ENCODE assay signal across 13 cellular contexts in genomic region chr16:89910717-89911354, GRCh38. TPM values are rescaled to one million over a fixed set of nuclear protein-coding genes. Genes with fewer than 3 reads are reported as not detected.
DNase-seq lines count a peak whose midpoint lies in the region; ATAC-seq and TF ChIP-seq lines count a peak whose summit lies in the region.
"Had no signal": no experiment of that assay in that cellular context is flagged by ENCODE, and none has a peak within 500 bp of the region (broad histone marks: within the 10 kb centered on the region; RNA-seq: fewer than 3 reads in every experiment).

No MANE protein-coding gene starts in this region.

- no peaks in the 10 kb centered on the region for H3K79me2 ChIP-seq in GM23338 (replicated peaks; ENCODE audit: insufficient read depth)

- peaks cover 24% of the 10 kb centered on the region for H3K27me3 Mint-ChIP-seq in GM23338 (ENCODE audit: insufficient read depth, low read depth, poor library complexity)
- no peaks in the 10 kb centered on the region for H3K27me3 Mint-ChIP-seq in stimulated activated naive CD8-positive, alpha-beta T cell treated with anti-CD3 and anti-CD28 coated beads, Interleukin-15, amount 100 ng/mL, for 72 hours
- H3K27me3 Mint-ChIP-seq: activated CD4-positive, alpha-beta T cell treated with anti-CD3 and anti-CD28 coated beads for 36 hours; B cell had no signal

- H3K27me3 ChIP-seq in GM23338 (ENCODE audit: insufficient read depth), result no peaks in the 10 kb centered on the region
- H3K27me3 ChIP-seq in RWPE2 (ENCODE audit: insufficient read depth, poor library complexity, severe bottlenecking), result no peaks in the 10 kb centered on the region
- H3K27me3 ChIP-seq in heart right ventricle, result no peaks in the 10 kb centered on the region
- no peaks in the 10 kb centered on the region for H3K27me3 ChIP-seq in psoas muscle (ENCODE audit: insufficient read depth in 3 of 3, low read length in 2 of 3)
- H3K27me3 ChIP-seq: ascending aorta had no signal

- 0 out of 3 replicates have a peak, but pooled peaks cover 4% of the 10 kb centered on the region for H3K4me1 Mint-ChIP-seq in GM23338
- H3K4me1 Mint-ChIP-seq in stimulated activated naive CD8-positive, alpha-beta T cell treated with anti-CD3 and anti-CD28 coated beads, Interleukin-15, amount 100 ng/mL, for 72 hours, result peaks cover 11% of the 10 kb centered on the region
- H3K4me1 Mint-ChIP-seq: activated CD4-positive, alpha-beta T cell treated with anti-CD3 and anti-CD28 coated beads for 36 hours had no signal

- H3K36me3 Mint-ChIP-seq in GM23338 (ENCODE audit: low read depth), result peaks cover 38% of the 10 kb centered on the region

- H3K4me3 Mint-ChIP-seq in GM23338, result no peak overlapping the region
- no peak overlapping the region for H3K4me3 Mint-ChIP-seq in stimulated activated naive CD8-positive, alpha-beta T cell treated with anti-CD3 and anti-CD28 coated beads, Interleukin-15, amount 100 ng/mL, for 72 hours
- H3K4me3 Mint-ChIP-seq: activated CD4-positive, alpha-beta T cell treated with anti-CD3 and anti-CD28 coated beads for 36 hours; B cell; HFFc6 had no signal

- no peaks in the 10 kb centered on the region for H3K9me3 ChIP-seq in RWPE2 (ENCODE audit: severe bottlenecking)
- no peaks in the 10 kb centered on the region for H3K9me3 ChIP-seq in heart right ventricle
- H3K9me3 ChIP-seq in psoas muscle, result no peaks in the 10 kb centered on the region
- H3K9me3 ChIP-seq: ascending aorta had no signal

- 93 to 94% methylated on average over 27 of the region's 27 CpGs for WGBS in heart right ventricle, 2 donors
- 91 to 95% (median 92%) methylated on average over 27 of the region's 27 CpGs for WGBS in psoas muscle, 3 donors

- H3F3A ChIP-seq in GM23338 (replicated peaks; ENCODE audit: low read depth), result peaks cover 19% of the 10 kb centered on the region; the same call in 1 of the 2 replicates

- intact Hi-C loops in heart right ventricle (cut with DNase I), result no loop called here
- intact Hi-C loops in psoas muscle (cut with DNase I), result no loop called here

- H3K27ac ChIP-seq in GM23338 (ENCODE audit: low read depth) (peak overlapping the region; percentile 55; the same call in 1 of the 2 replicates), RWPE2 (ENCODE audit: poor library complexity, severe bottlenecking) (no peak overlapping the region), heart right ventricle (peak overlapping the region in 2 of 10 donors; percentile 42), psoas muscle (no peak overlapping the region)
- H3K27ac ChIP-seq: ascending aorta had no signal

- H3K4me1 ChIP-seq in GM23338 (ENCODE audit: insufficient read depth) (0 out of 2 replicates have a peak, but pooled peaks cover 4% of the 10 kb centered on the region), RWPE2 (ENCODE audit: insufficient read depth, poor library complexity, severe bottlenecking) (peaks cover 3% of the 10 kb centered on the region), heart right ventricle (peaks cover 0 to 14% (median 9%) of the 10 kb centered on the region in 9 donors), psoas muscle (peaks cover 4% of the 10 kb centered on the region)
- H3K4me1 ChIP-seq: ascending aorta had no signal

- H3K4me2 ChIP-seq in GM23338, result no peak overlapping the region

- no peak for DNase-seq in GM23338 (ENCODE audit: low spot score)
- DNase-seq in RWPE2 (ENCODE audit: low spot score), result no peak
- DNase-seq in heart right ventricle, result no peak
- peak in 1 of 2 donors; percentile 53 for DNase-seq in psoas muscle
- DNase-seq in HPDE6-E6E7 (ENCODE audit: extremely low spot score), result no peak
- no peak for DNase-seq in stimulated activated naive CD8-positive, alpha-beta T cell treated with anti-CD3 and anti-CD28 coated beads, Interleukin-15, amount 100 ng/mL, for 72 hours
- DNase-seq: NCI-H1417 treated with DMSO at 0.1 percent for 48 hours had no signal

- H2AFZ ChIP-seq in GM23338, result no peak overlapping the region

- H4K20me1 ChIP-seq in GM23338 (replicated peaks; ENCODE audit: insufficient read depth), result no peaks in the 10 kb centered on the region

- H3K9me2 ChIP-seq in GM23338 (ENCODE audit: insufficient read depth), result no peaks in the 10 kb centered on the region

- no peak overlapping the region for H3K4me3 ChIP-seq in GM23338
- no peak overlapping the region for H3K4me3 ChIP-seq in RWPE2 (ENCODE audit: severe bottlenecking)
- no peak overlapping the region for H3K4me3 ChIP-seq in heart right ventricle
- no peak overlapping the region for H3K4me3 ChIP-seq in psoas muscle
- H3K4me3 ChIP-seq: ascending aorta, SK-N-MC had no signal

- H3K27ac Mint-ChIP-seq in GM23338, result no peak overlapping the region
- peak overlapping the region in 1 of 2 donors; percentile 19 for H3K27ac Mint-ChIP-seq in stimulated activated naive CD8-positive, alpha-beta T cell treated with anti-CD3 and anti-CD28 coated beads, Interleukin-15, amount 100 ng/mL, for 72 hours
- H3K27ac Mint-ChIP-seq: activated CD4-positive, alpha-beta T cell treated with anti-CD3 and anti-CD28 coated beads for 36 hours; B cell; HFFc6 had no signal

- no peak for TF ChIP-seq CTCF in GM23338 (conservative IDR thresholded peaks at IDR 0.05; ENCODE audit: low read depth in 2 of 2)
- no peak for TF ChIP-seq CTCF in RWPE2 (IDR thresholded peaks at IDR 0.05; ENCODE audit: poor library complexity, severe bottlenecking)
- TF ChIP-seq CTCF in heart right ventricle (IDR thresholded peaks at IDR 0.05), result no peak
- no peak for TF ChIP-seq CTCF in psoas muscle (IDR thresholded peaks at IDR 0.05)

- peaks cover 22% of the 10 kb centered on the region for H3K9me3 Mint-ChIP-seq in GM23338
- no peaks in the 10 kb centered on the region for H3K9me3 Mint-ChIP-seq in stimulated activated naive CD8-positive, alpha-beta T cell treated with anti-CD3 and anti-CD28 coated beads, Interleukin-15, amount 100 ng/mL, for 72 hours

- ATAC-seq in GM23338 (peak; percentile 5), RWPE2 (ENCODE audit: low read depth) (0 out of 3 replicates have a peak, but pooled peaks have one; percentile 3), heart right ventricle (peak in 5 of 8 donors; percentile 2 to 18 (median 9)), psoas muscle (peak in 3 of 4 donors; percentile 4 to 10 (median 9)), HG03159 (IDR thresholded peaks at IDR 0.05; ENCODE audit: unreplicated experiment) (no peak)
- ATAC-seq in stimulated activated naive CD8-positive, alpha-beta T cell treated with anti-CD3 and anti-CD28 coated beads, Interleukin-15, amount 100 ng/mL, for 72 hours, result no peak

- no peaks in the 10 kb centered on the region; the same call in 1 of the 2 replicates for H3K36me3 ChIP-seq in GM23338 (ENCODE audit: insufficient read depth)
- H3K36me3 ChIP-seq in RWPE2 (ENCODE audit: low read depth), result peaks cover 23% of the 10 kb centered on the region
- peaks cover 0 to 63% (median 32%) of the 10 kb centered on the region in 9 donors for H3K36me3 ChIP-seq in heart right ventricle
- peaks cover 0 to 50% of the 10 kb centered on the region in 2 donors for H3K36me3 ChIP-seq in psoas muscle (ENCODE audit: insufficient read depth in 1 of 2, low read depth in 1 of 2)

TF ChIP-seq in GM23338, 12 proteins besides CTCF, POLR2A, EP300 and RAD21 (continues in another document):
- TF ChIP-seq NANOG (IDR thresholded peaks at IDR 0.05; ENCODE audit: borderline replicate concordance), result no peak
- TF ChIP-seq STAT1 (IDR thresholded peaks at IDR 0.05; ENCODE audit: unreplicated experiment), result no peak
- no peak for TF ChIP-seq EZH2phosphoT487 (IDR thresholded peaks at IDR 0.05; ENCODE audit: unreplicated experiment)

RNA-seq across cellular contexts. Expression of gene MC1R, which starts 7.8 kb away (rescaled TPM):
- 2.9 and 4.3 TPM in 2 replicates for total RNA-seq in GM23338 (2014; rRNA removed; shearing (Covaris generic))
- polyA plus RNA-seq in GM23338 (2016; fragmentation: Nextera tagmentation; extraction: Ambion mirVana), result 0.74 and 0.97 TPM in 2 replicates
- 1 to 10 TPM in 6 of 10 donors, under 1 TPM in 4; 0.64 to 2.0 (median 1.3) TPM for total RNA-seq in heart right ventricle
- 1 to 10 TPM; 1.6 to 4.5 TPM for polyA plus RNA-seq in heart right ventricle
- total RNA-seq in psoas muscle, result 1 to 10 TPM in 1 of 4 donors, under 1 TPM in 3; 0.67 to 1.1 (median 0.88) TPM
- 1 to 10 TPM in 1 of 3 donors, under 1 TPM in 2; 0.18 to 1.8 (median 0.18) TPM for polyA plus RNA-seq in psoas muscle

RNA-seq across cellular contexts. Expression of gene TUBB3, which starts 12.3 kb away (rescaled TPM):
- total RNA-seq in GM23338 (2014; rRNA removed; shearing (Covaris generic)), result 431 and 443 TPM in 2 replicates
- polyA plus RNA-seq in GM23338 (2016; fragmentation: Nextera tagmentation; extraction: Ambion mirVana), result 139 and 149 TPM in 2 replicates
- total RNA-seq in heart right ventricle, result 1 to 10 TPM in 5 of 10 donors, under 1 TPM in 5; 0.53 to 7.6 (median 0.96) TPM
- polyA plus RNA-seq in heart right ventricle, result 10 to 100 TPM in 1 of 2 donors, under 1 TPM in 1; 0.59 to 10.6 TPM
- total RNA-seq in psoas muscle, result 1 to 10 TPM in 1 of 4 donors, under 1 TPM in 1, not detected in 2; 0.30 to 1.3 TPM
- polyA plus RNA-seq in psoas muscle, result 1 to 10 TPM in 1 of 3 donors, under 1 TPM in 2; 0.17 to 2.4 (median 0.47) TPM

RNA-seq across cellular contexts. Expression of gene TCF25, which starts 37.4 kb away (rescaled TPM):
- 95.4 and 96.4 TPM in 2 replicates for total RNA-seq in GM23338 (2014; rRNA removed; shearing (Covaris generic))
- polyA plus RNA-seq in GM23338 (2016; fragmentation: Nextera tagmentation; extraction: Ambion mirVana) (143 and 149 TPM in 2 replicates), heart right ventricle (100 to 1,000 TPM in 1 of 2 donors, 10 to 100 TPM in 1; 88.3 to 101 TPM), psoas muscle (10 to 100 TPM; 46.1 to 54.8 (median 50.7) TPM)
- total RNA-seq in heart right ventricle (100 to 1,000 TPM in 3 of 10 donors, 10 to 100 TPM in 7; 77.5 to 112 (median 94.8) TPM), psoas muscle (10 to 100 TPM; 57.6 to 93.6 (median 89.8) TPM)

RNA-seq across cellular contexts. Expression of gene DEF8, which starts 37.7 kb away (rescaled TPM):
- total RNA-seq in GM23338 (2014; rRNA removed; shearing (Covaris generic)), result 83.5 and 89.9 TPM in 2 replicates
- polyA plus RNA-seq in GM23338 (2016; fragmentation: Nextera tagmentation; extraction: Ambion mirVana) (98.9 and 105 TPM in 2 replicates), heart right ventricle (10 to 100 TPM; 62.6 to 64.8 TPM), psoas muscle (10 to 100 TPM; 22.2 to 38.3 (median 25.5) TPM)
- total RNA-seq in heart right ventricle (10 to 100 TPM; 29.3 to 47.6 (median 34.9) TPM), psoas muscle (10 to 100 TPM; 16.2 to 28.5 (median 25.2) TPM)

Comparison
In these comparisons a context has a peak if more than half of its experiments do, and no peak if none do; other contexts are left out.
1. ATAC-seq: peak in GM23338 (single experiment), RWPE2 (single experiment), heart right ventricle (5 of 8) and psoas muscle (3 of 4); none in HG03159 (single experiment) and stimulated activated naive CD8-positive, alpha-beta T cell treated with anti-CD3 and anti-CD28 coated beads, Interleukin-15, amount 100 ng/mL, for 72 hours (single experiment).
2. RNA of gene TUBB3, which starts 12.3 kb away (total RNA-seq): 431 to 443 TPM in GM23338; 0.53 to 7.6 TPM in heart right ventricle and 0.30 to 1.3 TPM in psoas muscle; every median in the first group is over 10 times any median in the second.